In genomic region chr12:4441355-4442330, GRCh38 we compare ENCODE assay signal across 12 cellular contexts. TPM values are rescaled to one million over a fixed set of nuclear protein-coding genes. Genes with fewer than 3 reads are reported as not detected.
A peak's percentile ranks its signal among the peaks of the same experiment; 100 is the strongest.
DNase-seq lines count a peak whose midpoint lies in the region; ATAC-seq and TF ChIP-seq lines count a peak whose summit lies in the region.
"Had no signal": no experiment of that assay in that cellular context is flagged by ENCODE, and none has a peak within 500 bp of the region (broad histone marks: within the 10 kb centered on the region; RNA-seq: fewer than 3 reads in every experiment).

No MANE protein-coding gene starts in this region.

- H3K27ac ChIP-seq in heart left ventricle (no peak overlapping the region), SJCRH30 (peak overlapping the region; percentile 89), vagina (no peak overlapping the region)
- H3K27ac ChIP-seq: adrenal gland, neutrophil had no signal

- TF ChIP-seq POLR2A in heart left ventricle (IDR thresholded peaks at IDR 0.05) (no peak), vagina (IDR thresholded peaks at IDR 0.05) (no peak)

- no peak overlapping the region for H3K4me3 ChIP-seq in heart left ventricle
- H3K4me3 ChIP-seq in SJCRH30: peak overlapping the region; percentile 23
- H3K4me3 ChIP-seq in vagina: no peak overlapping the region
- H3K4me3 ChIP-seq: adrenal gland, HAP-1 had no signal

- intact Hi-C loops in cardiac septum (cut with DNase I) (no loop called here), heart left ventricle (cut with DNase I) (no loop called here), vagina (cut with DNase I) (no loop called here)

- 32 to 39% (median 35%) methylated on average over 18 of the region's 18 CpGs for WGBS in heart left ventricle, 4 donors

- H3K27me3 ChIP-seq in heart left ventricle (peaks cover 0 to 4% (median 0%) of the 10 kb centered on the region in 9 donors), SJCRH30 (no peaks in the 10 kb centered on the region), vagina (no peaks in the 10 kb centered on the region)

- TF ChIP-seq CTCF in heart left ventricle (IDR thresholded peaks at IDR 0.05) (peak in 1 of 12 donors; percentile 7), vagina (IDR thresholded peaks at IDR 0.05) (no peak)

- ATAC-seq in heart left ventricle (no peak), left lobe of liver (no peak), GM21515 (IDR thresholded peaks at IDR 0.05; ENCODE audit: unreplicated experiment) (no peak), GM19328 (IDR thresholded peaks at IDR 0.05; ENCODE audit: unreplicated experiment) (no peak), HG02852 (IDR thresholded peaks at IDR 0.05; ENCODE audit: unreplicated experiment) (no peak)

- H3K4me1 ChIP-seq in heart left ventricle (peaks cover 0 to 25% (median 9%) of the 10 kb centered on the region in 12 donors), SJCRH30 (peaks cover 27% of the 10 kb centered on the region), vagina (no peaks in the 10 kb centered on the region)
- H3K4me1 ChIP-seq: adrenal gland, HAP-1 had no signal

- H3K9me3 ChIP-seq in heart left ventricle: no peaks in the 10 kb centered on the region
- H3K9me3 ChIP-seq in SJCRH30 (replicated peaks): no peaks in the 10 kb centered on the region
- H3K9me3 ChIP-seq in vagina: no peaks in the 10 kb centered on the region
- H3K9me3 ChIP-seq: adrenal gland, HAP-1, neutrophil had no signal

- DNase-seq in cardiac septum (ENCODE audit: low spot score) (peak; percentile 71), heart left ventricle (no peak), SJCRH30 (peak; percentile 97 to 98), left lobe of liver (ENCODE audit: low spot score) (peak; percentile 26), vagina (ENCODE audit: extremely low spot score in 2 of 2) (peak; percentile 58 to 87)
- DNase-seq: trophoblast cell had no signal

- no peaks in the 10 kb centered on the region for H3K36me3 ChIP-seq in heart left ventricle
- no peaks in the 10 kb centered on the region for H3K36me3 ChIP-seq in SJCRH30
- no peaks in the 10 kb centered on the region for H3K36me3 ChIP-seq in vagina
- H3K36me3 ChIP-seq: adrenal gland, HAP-1, neutrophil had no signal

RNA-seq across cellular contexts. Expression of gene FGF6, which starts 4.0 kb away (rescaled TPM):
- total RNA-seq in cardiac septum: not detected
- not detected for total RNA-seq in heart left ventricle
- not detected for polyA plus RNA-seq in heart left ventricle
- not detected in 2 replicates for total RNA-seq in SJCRH30 (2014; rRNA removed; shearing (Covaris generic))
- total RNA-seq in left lobe of liver: not detected
- total RNA-seq in vagina: not detected
- total RNA-seq: adrenal gland had no signal
- polyA plus RNA-seq: adrenal gland had no signal

Comparison
In these comparisons a context has a peak if more than half of its experiments do, and no peak if none do; other contexts are left out.
1. DNase-seq: peak in cardiac septum (single experiment), SJCRH30 (2 of 2), left lobe of liver (single experiment) and vagina (2 of 2); none in heart left ventricle (0 of 5).